In genomic region chr12:13841358-13841757, GRCh38 we compare ENCODE assay signal across 29 cellular contexts.
"Had no signal": no experiment of that assay in that cellular context is flagged by ENCODE, and none has a peak within 500 bp of the region (broad histone marks: within the 10 kb centered on the region; RNA-seq: fewer than 3 reads in every experiment).

No MANE protein-coding gene starts in this region.

- H3K4me3 ChIP-seq: adrenal gland, ascending aorta, body of pancreas, cardiac muscle cell had no signal

- H3K27me3 ChIP-seq: adrenal gland, ascending aorta, body of pancreas, brain microvascular endothelial cell, cardiac muscle cell had no signal

- DNase-seq: activated effector memory CD4-positive, alpha-beta T cell treated with anti-CD3 and anti-CD28 coated beads, Interleukin-2, amount 50 U/mL, for 16 hours; activated effector memory CD4-positive, alpha-beta T cell treated with Interleukin-2 at 50 U/mL for 16 hours; activated gamma-delta T cell; activated gamma-delta T cell treated with Interleukin-2 at 50 U/mL for 16 hours; activated naive CD4-positive, alpha-beta T cell; activated naive CD4-positive, alpha-beta T cell treated with anti-CD3 and anti-CD28 coated beads for 36 hours; activated naive CD4-positive, alpha-beta T cell treated with anti-CD3 and anti-CD28 coated beads, Interleukin-2, amount 10 ng/mL, durations not matched to agents 7 days and 5 days; activated naive CD4-positive, alpha-beta T cell treated with anti-CD3 and anti-CD28 coated beads, Interleukin-2, amount 50 U/mL, for 16 hours; activated naive CD4-positive, alpha-beta T cell treated with Interleukin-2 at 50 U/mL for 16 hours; activated naive CD8-positive, alpha-beta T cell treated with anti-CD3 and anti-CD28 coated beads for 36 hours; activated naive CD8-positive, alpha-beta T cell treated with anti-CD3 and anti-CD28 coated beads, Interleukin-2, amount 10 ng/mL, durations not matched to agents 7 days and 5 days; activated naive CD8-positive, alpha-beta T cell treated with anti-CD3 and anti-CD28 coated beads, Interleukin-2, amount 50 U/mL, for 24 hours; activated T-cell treated with anti-CD3 and anti-CD28 coated beads, Interleukin-2, amount 50 U/mL, for 1 hour; activated T-cell treated with anti-CD3 and anti-CD28 coated beads, Interleukin-2, amount 50 U/mL, for 24 hours; activated T-cell treated with anti-CD3 and anti-CD28 coated beads, Interleukin-2, amount 50 U/mL, for 4 hours; activated T-cell treated with anti-CD3 and anti-CD28 coated beads, Interleukin-2, amount 50 U/mL, for 48 hours; activated T-cell treated with anti-CD3 and anti-CD28 coated beads, Interleukin-2, amount 50 U/mL, for 72 hours; adrenal gland; amniotic stem cell; amygdala; anterior cingulate cortex; aorta; body of pancreas; brain microvascular endothelial cell; caudate nucleus; central memory CD4-positive, alpha-beta T cell; cerebellar nuclear complex had no signal

- H3K27ac ChIP-seq: adrenal gland, ascending aorta, body of pancreas, brain microvascular endothelial cell, cardiac muscle cell had no signal

- H3K9me3 ChIP-seq: adrenal gland, ascending aorta, body of pancreas had no signal

- H3K36me3 ChIP-seq: adrenal gland, ascending aorta, brain microvascular endothelial cell, cardiac muscle cell had no signal

- H3K4me1 ChIP-seq: adrenal gland, ascending aorta, body of pancreas had no signal
